In the genomic region with DNA sequence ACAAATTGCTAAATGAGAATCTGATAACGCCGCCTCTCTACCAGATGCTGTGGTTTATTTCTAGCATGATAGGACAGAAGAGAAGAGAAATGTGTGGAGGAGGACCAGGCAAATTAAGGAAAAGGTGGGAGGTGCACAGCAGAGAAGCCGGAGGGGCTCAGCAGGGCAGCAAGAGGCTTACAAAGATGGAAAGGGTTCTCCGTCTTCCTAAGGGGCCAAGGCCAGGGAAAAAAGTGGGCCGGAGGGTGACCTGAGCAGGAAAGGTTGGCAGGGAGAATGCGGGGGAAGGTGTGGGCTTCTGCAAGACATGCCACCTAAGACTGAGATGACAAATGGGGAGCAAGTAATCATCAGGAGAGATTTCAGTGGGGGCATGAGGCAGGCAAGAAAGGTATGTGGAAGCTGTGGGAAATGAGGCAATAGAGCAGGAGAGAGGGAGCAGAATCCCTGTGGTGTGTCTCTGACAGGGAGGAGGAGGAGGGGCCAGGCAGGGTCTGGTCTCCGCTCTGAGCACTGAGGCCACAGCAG, we compare ENCODE assay signal across 22 cellular contexts. TPM values are rescaled to one million over a fixed set of nuclear protein-coding genes. Genes with fewer than 3 reads are reported as not detected.
DNase-seq lines count a peak whose midpoint lies in the region; ATAC-seq, FAIRE-seq and TF ChIP-seq lines count a peak whose summit lies in the region.
"Had no signal": no experiment of that assay in that cellular context is flagged by ENCODE, and none has a peak within 500 bp of the region (broad histone marks: within the 10 kb centered on the region; RNA-seq: fewer than 3 reads in every experiment).

No MANE protein-coding gene starts in this region.

- H3K4me1 Mint-ChIP-seq in T-helper 17 cell (peaks cover 18% of the 10 kb centered on the region), nephron progenitor cell (peaks cover 44% of the 10 kb centered on the region)

- TF ChIP-seq CTCF in fibroblast of villous mesenchyme (IDR thresholded peaks at IDR 0.05; ENCODE audit: insufficient read depth, low read depth, low read length): no peak
- TF ChIP-seq CTCF in nephron progenitor cell (IDR thresholded peaks at IDR 0.05): no peak

- no peaks in the 10 kb centered on the region for H3K9me3 ChIP-seq in T-helper 17 cell (ENCODE audit: control insufficient read depth, low read length, poor library complexity, severe bottlenecking)
- H3K9me3 ChIP-seq: HAP-1, prostate gland had no signal

- H3K36me3 Mint-ChIP-seq in T-helper 17 cell (ENCODE audit: low read depth) (peaks cover 6% of the 10 kb centered on the region), nephron progenitor cell (ENCODE audit: low read depth) (no peaks in the 10 kb centered on the region)
- H3K36me3 Mint-ChIP-seq: activated naive CD8-positive, alpha-beta T cell; stimulated activated effector memory CD8-positive, alpha-beta T cell treated with anti-CD3 and anti-CD28 coated beads, Interleukin-12 subunit alpha, Interleukin-12 subunit beta, amount 100 ng/mL, for 72 hours had no signal

- no peak overlapping the region for H3K4me3 Mint-ChIP-seq in T-helper 17 cell
- H3K4me3 Mint-ChIP-seq in nephron progenitor cell: peak overlapping the region; percentile 8
- H3K4me3 Mint-ChIP-seq: activated naive CD8-positive, alpha-beta T cell; activated T-cell treated with anti-CD3 and anti-CD28 coated beads, Interleukin-2, amount 50 U/mL, for 72 hours; stimulated activated effector memory CD8-positive, alpha-beta T cell treated with anti-CD3 and anti-CD28 coated beads, Interleukin-12 subunit alpha, Interleukin-12 subunit beta, amount 100 ng/mL, for 72 hours had no signal

- DNase-seq in Ammon's horn (ENCODE audit: low spot score): peak; percentile 58
- no peak for DNase-seq in T-helper 17 cell
- DNase-seq in fibroblast of villous mesenchyme (ENCODE audit: low read depth): peak; percentile 59
- DNase-seq in nephron progenitor cell: peak; percentile 36
- no peak for DNase-seq in OCI-M1 (lab: John Stamatoyannopoulos, UW)
- no peak for DNase-seq in GM12891 (ENCODE audit: insufficient read length, low spot score)
- DNase-seq: activated T-cell treated with anti-CD3 and anti-CD28 coated beads, Interleukin-2, amount 50 U/mL, for 72 hours; effector CD8-positive, alpha-beta T cell; hippocampal formation; Karpas-422; NCI-H1417 treated with DMSO at 0.1 percent for 48 hours; NK-92 treated with Interleukin-12 subunit alpha and Interleukin-12 subunit beta, amount 100 ng/mL, for 24 hours; stimulated activated CD4-positive, alpha-beta T cell treated with anti-CD3 and anti-CD28 coated beads, Interleukin-12 subunit alpha, Interleukin-12 subunit beta, amount 100 ng/mL, for 4 hours; WERI-Rb-1 had no signal

- FAIRE-seq in GM12891 (lab: Jason Lieb, UNC): no peak
- FAIRE-seq: A204.1 had no signal

- H3K27me3 Mint-ChIP-seq in T-helper 17 cell (peaks cover 15% of the 10 kb centered on the region), nephron progenitor cell (ENCODE audit: low read depth, poor library complexity) (peaks cover 6% of the 10 kb centered on the region)
- H3K27me3 Mint-ChIP-seq: activated naive CD8-positive, alpha-beta T cell had no signal

- no peaks in the 10 kb centered on the region for H3K9me3 Mint-ChIP-seq in nephron progenitor cell
- H3K9me3 Mint-ChIP-seq: activated T-cell treated with anti-CD3 and anti-CD28 coated beads, Interleukin-2, amount 50 U/mL, for 72 hours; stimulated activated effector memory CD8-positive, alpha-beta T cell treated with anti-CD3 and anti-CD28 coated beads, Interleukin-12 subunit alpha, Interleukin-12 subunit beta, amount 100 ng/mL, for 72 hours had no signal

- H3K27ac Mint-ChIP-seq in T-helper 17 cell (peak overlapping the region; percentile 24), nephron progenitor cell (peak overlapping the region; percentile 81)
- H3K27ac Mint-ChIP-seq: activated naive CD8-positive, alpha-beta T cell; activated T-cell treated with anti-CD3 and anti-CD28 coated beads, Interleukin-2, amount 50 U/mL, for 72 hours; stimulated activated effector memory CD8-positive, alpha-beta T cell treated with anti-CD3 and anti-CD28 coated beads, Interleukin-12 subunit alpha, Interleukin-12 subunit beta, amount 100 ng/mL, for 72 hours had no signal

- ATAC-seq in T-helper 17 cell (no peak), GM18517 (IDR thresholded peaks at IDR 0.05; ENCODE audit: unreplicated experiment) (no peak), HG02571 (IDR thresholded peaks at IDR 0.05; ENCODE audit: unreplicated experiment) (no peak)
- ATAC-seq: activated T-cell treated with anti-CD3 and anti-CD28 coated beads, Interleukin-2, amount 50 U/mL, for 72 hours; stimulated activated effector memory CD8-positive, alpha-beta T cell treated with anti-CD3 and anti-CD28 coated beads, Interleukin-12 subunit alpha, Interleukin-12 subunit beta, amount 100 ng/mL, for 72 hours had no signal

- no peak overlapping the region for H3K4me3 ChIP-seq in fibroblast of villous mesenchyme (ENCODE audit: low read depth, low read length)
- H3K4me3 ChIP-seq: cardiac muscle cell, HAP-1, prostate gland had no signal

- no peak for TF ChIP-seq POLR2A in GM12891 (IDR thresholded peaks at IDR 0.05; ENCODE audit: low read depth, low read length)

TF ChIP-seq in GM12891, 5 proteins besides CTCF, POLR2A, EP300 and RAD21:
- TF ChIP-seq POLR2AphosphoS5 (IDR thresholded peaks at IDR 0.05; ENCODE audit: low read depth, low read length): no peak
- no peak for TF ChIP-seq SPI1 (IDR thresholded peaks at IDR 0.05; ENCODE audit: low read depth, low read length)

RNA-seq across cellular contexts. Expression of a gene that starts 18.7 kb away (rescaled TPM):
- total RNA-seq in T-helper 17 cell (under 1 TPM in 1 of 2 donors, not detected in 1; 0.12 TPM), fibroblast of villous mesenchyme (2.3 and 4.7 TPM in 2 replicates)
- 0.27 TPM for polyA plus RNA-seq in GM12891 (2012; ENCODE audit: low read depth, missing spikeins)

RNA-seq across cellular contexts. Expression of a gene that starts 25.6 kb away (rescaled TPM):
- total RNA-seq in T-helper 17 cell (10 to 100 TPM; 35.0 to 48.4 TPM), fibroblast of villous mesenchyme (6.9 and 10.6 TPM in 2 replicates)
- polyA plus RNA-seq in GM12891 (2012; ENCODE audit: low read depth, missing spikeins): 11.6 TPM

Comparison
In these comparisons a context has a peak if more than half of its experiments do, and no peak if none do; other contexts are left out.
1. DNase-seq: peak in Ammon's horn (single experiment), fibroblast of villous mesenchyme (single experiment) and nephron progenitor cell (single experiment); none in T-helper 17 cell (0 of 3), OCI-M1 (single experiment) and GM12891 (single experiment).